Comparison of ENCODE assay signal across 20 cellular contexts in genomic region chr10:125781374-125781773, GRCh38. TPM values are rescaled to one million over a fixed set of nuclear protein-coding genes. Genes with fewer than 3 reads are reported as not detected.
DNase-seq lines count a peak whose midpoint lies in the region; TF ChIP-seq lines count a peak whose summit lies in the region.
"Had no signal": no experiment of that assay in that cellular context is flagged by ENCODE, and none has a peak within 500 bp of the region (broad histone marks: within the 10 kb centered on the region; RNA-seq: fewer than 3 reads in every experiment).

No MANE protein-coding gene starts in this region.

- no peak for TF ChIP-seq CTCF in coronary artery (IDR thresholded peaks at IDR 0.05)
- no peak for TF ChIP-seq CTCF in type B pancreatic cell (conservative IDR thresholded peaks at IDR 0.05)

- no peaks in the 10 kb centered on the region for H3K27me3 Mint-ChIP-seq in type B pancreatic cell
- peaks cover 9% of the 10 kb centered on the region for H3K27me3 Mint-ChIP-seq in activated T-cell treated with anti-CD3 and anti-CD28 coated beads, Interleukin-2, amount 50 U/mL, for 24 hours

- no peak overlapping the region for H3K4me3 Mint-ChIP-seq in type B pancreatic cell
- no peak overlapping the region for H3K4me3 Mint-ChIP-seq in activated T-cell treated with anti-CD3 and anti-CD28 coated beads, Interleukin-2, amount 50 U/mL, for 24 hours
- H3K4me3 Mint-ChIP-seq: CD4-positive, alpha-beta memory T cell; GM23338; H9 had no signal

- no peak overlapping the region for H3K27ac Mint-ChIP-seq in type B pancreatic cell
- no peak overlapping the region for H3K27ac Mint-ChIP-seq in activated T-cell treated with anti-CD3 and anti-CD28 coated beads, Interleukin-2, amount 50 U/mL, for 24 hours
- H3K27ac Mint-ChIP-seq: CD4-positive, alpha-beta memory T cell; GM23338; H9 had no signal

- H3K27ac ChIP-seq in coronary artery: no peak overlapping the region

- peaks cover 5% of the 10 kb centered on the region for H3K36me3 Mint-ChIP-seq in type B pancreatic cell
- H3K36me3 Mint-ChIP-seq in activated T-cell treated with anti-CD3 and anti-CD28 coated beads, Interleukin-2, amount 50 U/mL, for 24 hours (ENCODE audit: low read depth): no peaks in the 10 kb centered on the region

- H3K9me3 Mint-ChIP-seq in type B pancreatic cell: no peaks in the 10 kb centered on the region
- H3K9me3 Mint-ChIP-seq in activated T-cell treated with anti-CD3 and anti-CD28 coated beads, Interleukin-2, amount 50 U/mL, for 24 hours: no peaks in the 10 kb centered on the region
- H3K9me3 Mint-ChIP-seq: CD4-positive, alpha-beta memory T cell had no signal

- no peaks in the 10 kb centered on the region for H3K4me1 Mint-ChIP-seq in type B pancreatic cell (ENCODE audit: unreplicated experiment)
- H3K4me1 Mint-ChIP-seq in activated T-cell treated with anti-CD3 and anti-CD28 coated beads, Interleukin-2, amount 50 U/mL, for 24 hours (ENCODE audit: low read depth): no peaks in the 10 kb centered on the region
- H3K4me1 Mint-ChIP-seq: GM23338, H9 had no signal

- peak; percentile 58 for DNase-seq in coronary artery (ENCODE audit: low spot score)
- peak; percentile 36 for DNase-seq in ecto neural progenitor cell (ENCODE audit: low spot score)
- DNase-seq in mesenteric fat pad (ENCODE audit: low spot score): peak; percentile 74
- peak; percentile 54 for DNase-seq in type B pancreatic cell (ENCODE audit: extremely low spot score, unreplicated experiment)
- no peak for DNase-seq in activated T-cell treated with anti-CD3 and anti-CD28 coated beads, Interleukin-2, amount 50 U/mL, for 24 hours
- no peak for DNase-seq in NCI-H345 treated with DMSO at 0.1 percent for 48 hours (lab: John Stamatoyannopoulos, UW; ENCODE audit: unreplicated experiment)
- DNase-seq: C1 segment of cervical spinal cord; Calu3; CD4-positive, alpha-beta memory T cell; COR-L47; DMS53; DMS79 treated with DMSO at 0.1 percent for 48 hours; GF-D8; H9 had no signal

- no peak overlapping the region for H3K4me3 ChIP-seq in coronary artery
- H3K4me3 ChIP-seq: GM23338 had no signal

RNA-seq across cellular contexts. Expression of gene MMP21, which starts 5.8 kb away (rescaled TPM):
- total RNA-seq in mesenteric fat pad: 0.29 TPM
- 0.31 TPM in 1 of 2 replicates, not detected in the other for total RNA-seq in type B pancreatic cell (ENCODE audit: low replicate concordance)
- total RNA-seq: A172, A673, Daoy, G401, GM23338, H4, H9 had no signal

RNA-seq across cellular contexts. Expression of gene UROS, which starts 41.7 kb away (rescaled TPM):
- 50.6 TPM for total RNA-seq in mesenteric fat pad
- 42.0 and 52.5 TPM in 2 replicates for total RNA-seq in type B pancreatic cell (ENCODE audit: low replicate concordance)

RNA-seq across cellular contexts. Expression of gene BCCIP, which starts 42.0 kb away (rescaled TPM):
- total RNA-seq in mesenteric fat pad (57.7 TPM), type B pancreatic cell (ENCODE audit: low replicate concordance) (55.9 and 81.5 TPM in 2 replicates)

Comparison
In these comparisons a context has a peak if more than half of its experiments do, and no peak if none do; other contexts are left out.
1. DNase-seq: peak in coronary artery (single experiment), ecto neural progenitor cell (single experiment), mesenteric fat pad (single experiment) and type B pancreatic cell (single experiment); none in activated T-cell treated with anti-CD3 and anti-CD28 coated beads, Interleukin-2, amount 50 U/mL, for 24 hours (single experiment) and NCI-H345 treated with DMSO at 0.1 percent for 48 hours (single experiment).